In genomic region chr12:29943683-29944082, GRCh38 we compare ENCODE assay signal across 22 cellular contexts.
"Had no signal": no experiment of that assay in that cellular context is flagged by ENCODE, and none has a peak within 500 bp of the region (broad histone marks: within the 10 kb centered on the region; RNA-seq: fewer than 3 reads in every experiment).

No MANE protein-coding gene starts in this region.

- H3K4me2 ChIP-seq: smooth muscle cell had no signal

- DNase-seq: activated CD4-positive, CD25-positive, alpha-beta regulatory T cell treated with anti-CD3 and anti-CD28 coated beads, Interleukin-2, amount 50 U/mL, for 72 hours; activated CD8-positive, alpha-beta memory T cell treated with anti-CD3 and anti-CD28 coated beads for 24 hours; activated CD8-positive, alpha-beta memory T cell treated with anti-CD3 and anti-CD28 coated beads, Interleukin-2, amount 50 U/mL, for 48 hours; activated effector memory CD4-positive, alpha-beta T cell treated with anti-CD3 and anti-CD28 coated beads, Interleukin-2, amount 50 U/mL, for 16 hours; activated T-cell treated with anti-CD3 and anti-CD28 coated beads, Interleukin-2, amount 50 U/mL, for 72 hours; amygdala; dorsolateral prefrontal cortex; immature natural killer cell; kidney glomerular epithelial cell; left ventricle myocardium superior; right cardiac atrium; stimulated activated CD4-positive, alpha-beta T cell treated with anti-CD3 and anti-CD28 coated beads, Interleukin-4, amount 100 ng/mL, for 24 hours; stomach; testis; upper lobe of right lung had no signal

- H3K4me3 Mint-ChIP-seq: activated naive CD8-positive, alpha-beta T cell; activated T-cell treated with anti-CD3 and anti-CD28 coated beads, Interleukin-2, amount 50 U/mL, for 72 hours; immature natural killer cell; stimulated activated effector memory CD8-positive, alpha-beta T cell treated with anti-CD3 and anti-CD28 coated beads, Interleukin-12 subunit alpha, Interleukin-12 subunit beta, amount 100 ng/mL, for 72 hours; T-helper 1 cell treated with Interleukin-12 subunit alpha and Interleukin-12 subunit beta and Interleukin-4 antibody, amounts not matched to agents 30 μg/mL and 1 μg/mL, for 36 hours had no signal

- H3K36me3 ChIP-seq: stomach, upper lobe of right lung had no signal

- H3K4me1 ChIP-seq: stomach, testis, upper lobe of right lung had no signal

- H3K27me3 Mint-ChIP-seq: progenitor cell of endocrine pancreas had no signal

- H3K4me1 Mint-ChIP-seq: immature natural killer cell; stimulated activated effector memory CD8-positive, alpha-beta T cell treated with anti-CD3 and anti-CD28 coated beads, Interleukin-12 subunit alpha, Interleukin-12 subunit beta, amount 100 ng/mL, for 72 hours had no signal

- H3K27ac ChIP-seq: dorsolateral prefrontal cortex, epithelial cell of prostate, stomach, testis, upper lobe of right lung, VCaP had no signal

- H3K4me3 ChIP-seq: dorsolateral prefrontal cortex, smooth muscle cell, stomach, testis, upper lobe of right lung had no signal

- H3K9me3 Mint-ChIP-seq: T-helper 1 cell treated with Interleukin-12 subunit alpha and Interleukin-12 subunit beta and Interleukin-4 antibody, amounts not matched to agents 30 μg/mL and 1 μg/mL, for 36 hours had no signal

- H3K27me3 ChIP-seq: stomach, testis, upper lobe of right lung had no signal

- H3K27ac Mint-ChIP-seq: activated naive CD8-positive, alpha-beta T cell; activated T-cell treated with anti-CD3 and anti-CD28 coated beads, Interleukin-2, amount 50 U/mL, for 72 hours; immature natural killer cell; progenitor cell of endocrine pancreas; stimulated activated effector memory CD8-positive, alpha-beta T cell treated with anti-CD3 and anti-CD28 coated beads, Interleukin-12 subunit alpha, Interleukin-12 subunit beta, amount 100 ng/mL, for 72 hours; T-helper 1 cell treated with Interleukin-12 subunit alpha and Interleukin-12 subunit beta and Interleukin-4 antibody, amounts not matched to agents 30 μg/mL and 1 μg/mL, for 36 hours had no signal

- H3K9me3 ChIP-seq: testis, upper lobe of right lung had no signal

- ATAC-seq: activated T-cell treated with anti-CD3 and anti-CD28 coated beads, Interleukin-2, amount 50 U/mL, for 72 hours; left ventricle myocardium superior; right cardiac atrium; stimulated activated effector memory CD8-positive, alpha-beta T cell treated with anti-CD3 and anti-CD28 coated beads, Interleukin-12 subunit alpha, Interleukin-12 subunit beta, amount 100 ng/mL, for 72 hours; upper lobe of right lung had no signal

- H3K36me3 Mint-ChIP-seq: activated naive CD8-positive, alpha-beta T cell; immature natural killer cell; stimulated activated effector memory CD8-positive, alpha-beta T cell treated with anti-CD3 and anti-CD28 coated beads, Interleukin-12 subunit alpha, Interleukin-12 subunit beta, amount 100 ng/mL, for 72 hours had no signal
